Comparison of ENCODE assay signal across 8 cellular contexts in genomic region chr20:2507875-2508630, GRCh38. TPM values are rescaled to one million over a fixed set of nuclear protein-coding genes. Genes with fewer than 3 reads are reported as not detected.
DNase-seq lines count a peak whose midpoint lies in the region; ATAC-seq and TF ChIP-seq lines count a peak whose summit lies in the region.

No MANE protein-coding gene starts in this region.

- H3K4me3 Mint-ChIP-seq in activated B cell treated with CpG ODN at 0.5 μM for 24 hours, result peak overlapping the region; percentile 100

- DNase-seq in GM10248 (ENCODE audit: extremely low spot score), result peak; percentile 28
- no peak for DNase-seq in activated B cell treated with CpG ODN at 0.5 μM for 24 hours
- DNase-seq in cardiac muscle cell (ENCODE audit: low read depth in 1 of 2, low spot score in 1 of 2), result peak in 1 of 2 donors; percentile 35
- no peak for DNase-seq in NOMO-1 (lab: John Stamatoyannopoulos, UW; ENCODE audit: unreplicated experiment in 2 of 2)
- DNase-seq in GM20000 (ENCODE audit: low spot score), result no peak

- POLR2A ChIA-PET in GM10248 (lab: Yijun Ruan, JAX) (no interaction called here), activated B cell treated with CpG ODN at 0.5 μM for 24 hours (lab: Charles Lee) (interaction anchor here (1.0 to 3.7 kb wide), 6 partner anchors 14 to 537 kb away, joined by 3 to 32 read pairs (median 6); partner anchors contain the start of genes IDH3B and SNRPB)

- no peak overlapping the region for H3K27ac ChIP-seq in cardiac muscle cell
- H3K27ac ChIP-seq in rectal smooth muscle tissue (ENCODE audit: low read depth, low read length), result peak overlapping the region; percentile 95

- H3K27me3 ChIP-seq in cardiac muscle cell, result peaks cover 27% of the 10 kb centered on the region
- H3K27me3 ChIP-seq in rectal smooth muscle tissue (ENCODE audit: control insufficient read depth, insufficient read depth, low read length), result no peaks in the 10 kb centered on the region

- peaks cover 15% of the 10 kb centered on the region for H3K27me3 Mint-ChIP-seq in activated B cell treated with CpG ODN at 0.5 μM for 24 hours

- H3K9me3 ChIP-seq in cardiac muscle cell (ENCODE audit: low read depth), result no peaks in the 10 kb centered on the region

- H3K4me3 ChIP-seq in cardiac muscle cell, result peak overlapping the region; percentile 76
- peak overlapping the region; percentile 81 for H3K4me3 ChIP-seq in rectal smooth muscle tissue (ENCODE audit: low read length)

- CTCF ChIA-PET in GM10248 (lab: Yijun Ruan, JAX), result interaction anchor here (0.7 to 9.9 kb wide), 5 partner anchors 13 to 34 kb away, joined by 3 to 138 read pairs (median 5); no protein-coding TSS in a partner anchor
- CTCF ChIA-PET in activated B cell treated with CpG ODN at 0.5 μM for 24 hours (lab: Charles Lee), result interaction anchor here (1.2 to 3.6 kb wide), 3 partner anchors 13 to 221 kb away, joined by 3 to 20 read pairs (median 6); no protein-coding TSS in a partner anchor

- intact Hi-C loops in activated B cell treated with CpG ODN at 0.5 μM for 24 hours (cut with micrococcal nuclease), result loop anchor here (1.0 to 5.0 kb wide), 3 partner anchors 38 to 964 kb away; partner anchors contain the start of genes ATRN, NOP56 and SNRPB

- TF ChIP-seq CTCF in GM10248 (IDR thresholded peaks at IDR 0.05; ENCODE audit: control extremely low read depth, extremely low read depth, low read depth, missing control alignments) (no peak), activated B cell treated with CpG ODN at 0.5 μM for 24 hours (IDR thresholded peaks at IDR 0.05) (no peak), cardiac muscle cell (IDR thresholded peaks at IDR 0.05; ENCODE audit: low read depth, low read length) (no peak), GM20000 (IDR thresholded peaks at IDR 0.05; ENCODE audit: extremely low read depth, missing control alignments) (no peak)

- peaks cover 6% of the 10 kb centered on the region for H3K36me3 Mint-ChIP-seq in activated B cell treated with CpG ODN at 0.5 μM for 24 hours (ENCODE audit: low read depth)

- peak overlapping the region; percentile 76 for H3K9ac ChIP-seq in rectal smooth muscle tissue (ENCODE audit: low read length)

- ATAC-seq in HG03095 (IDR thresholded peaks at IDR 0.05; ENCODE audit: unreplicated experiment) (peak; percentile 3), activated B cell treated with CpG ODN at 0.5 μM for 24 hours (ENCODE audit: low read depth) (peak; percentile 7), HG02884 (IDR thresholded peaks at IDR 0.05; ENCODE audit: unreplicated experiment) (no peak)

- H3K36me3 ChIP-seq in cardiac muscle cell, result no peaks in the 10 kb centered on the region
- no peaks in the 10 kb centered on the region for H3K36me3 ChIP-seq in rectal smooth muscle tissue (ENCODE audit: control insufficient read depth, insufficient read depth, low read length)

- peaks cover 6% of the 10 kb centered on the region for H3K4me1 ChIP-seq in cardiac muscle cell (ENCODE audit: low read depth)
- peaks cover 2% of the 10 kb centered on the region for H3K4me1 ChIP-seq in rectal smooth muscle tissue (ENCODE audit: control insufficient read depth, insufficient read depth, low read length)

- H3K4me1 Mint-ChIP-seq in activated B cell treated with CpG ODN at 0.5 μM for 24 hours, result peaks cover 23% of the 10 kb centered on the region

- H3K27ac Mint-ChIP-seq in activated B cell treated with CpG ODN at 0.5 μM for 24 hours, result peak overlapping the region; percentile 96

- no peaks in the 10 kb centered on the region for H3K9me3 Mint-ChIP-seq in activated B cell treated with CpG ODN at 0.5 μM for 24 hours

RNA-seq across cellular contexts. Expression of gene ZNF343, which starts 0.7 kb away (rescaled TPM):
- 14.8 and 16.6 TPM in 2 replicates for total RNA-seq in activated B cell treated with CpG ODN at 0.5 μM for 24 hours
- total RNA-seq in cardiac muscle cell, result 8.6 and 13.0 TPM in 2 replicates
- polyA plus RNA-seq in cardiac muscle cell, result 6.5 and 9.4 TPM in 2 replicates

RNA-seq across cellular contexts. Expression of gene TMC2, which starts 28.3 kb away (rescaled TPM):
- total RNA-seq in activated B cell treated with CpG ODN at 0.5 μM for 24 hours, result not detected in 2 replicates
- not detected in 2 replicates for total RNA-seq in cardiac muscle cell
- not detected in 2 replicates for polyA plus RNA-seq in cardiac muscle cell

RNA-seq across cellular contexts. Expression of gene SNRPB, which starts 37.5 kb away (rescaled TPM):
- total RNA-seq in activated B cell treated with CpG ODN at 0.5 μM for 24 hours, result 215 and 234 TPM in 2 replicates
- 187 and 290 TPM in 2 replicates for total RNA-seq in cardiac muscle cell
- polyA plus RNA-seq in cardiac muscle cell, result 190 and 251 TPM in 2 replicates
